ENCODE assay signal across 2 cellular contexts in the genomic region with DNA sequence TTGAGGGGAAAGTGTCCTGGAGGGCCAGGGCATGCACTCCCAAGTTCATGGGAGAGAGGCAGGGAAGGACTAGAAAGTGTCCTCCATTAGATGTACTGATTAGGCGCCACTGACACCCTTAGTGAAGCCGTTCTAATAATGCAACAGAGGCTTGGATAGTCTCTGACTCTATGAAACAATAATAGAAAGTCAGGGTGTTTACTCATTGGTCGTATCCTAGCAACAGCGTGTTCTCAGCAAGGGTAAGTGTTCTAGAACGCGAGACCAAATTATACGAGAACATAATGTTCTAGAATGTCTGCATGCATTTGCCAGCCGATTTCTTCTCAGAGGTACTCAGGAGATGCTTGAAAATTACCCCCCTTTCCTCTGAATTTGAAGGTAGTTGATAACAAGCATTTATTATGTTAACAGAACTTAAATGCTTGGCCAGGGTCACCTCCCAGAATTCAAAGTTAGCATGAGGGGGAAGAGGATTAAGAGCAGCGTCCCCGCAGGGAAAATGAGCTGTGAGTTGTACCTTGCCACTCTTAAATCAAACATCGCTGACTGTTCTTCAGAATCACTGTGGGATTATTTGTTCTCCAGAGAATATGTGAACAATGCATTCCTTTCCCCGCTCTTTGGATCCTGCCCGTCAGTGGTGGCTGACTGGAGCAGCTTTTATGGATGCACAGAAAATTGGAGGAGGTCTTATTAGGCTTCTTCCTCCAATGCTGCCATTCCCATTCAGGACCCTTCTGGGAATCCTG.
TF ChIP-seq lines count a peak whose summit lies in the region.

No MANE protein-coding gene starts in this region.

TF ChIP-seq in H1, 55 proteins besides CTCF, POLR2A, EP300 and RAD21:
- TF ChIP-seq BACH1 (IDR thresholded peaks at IDR 0.05; ENCODE audit: low read length): no peak
- no peak for TF ChIP-seq PHF8 (conservative IDR thresholded peaks at IDR 0.05; ENCODE audit: low read depth, low read length)
- no peak for TF ChIP-seq TCF12 (IDR thresholded peaks at IDR 0.05; ENCODE audit: low read depth, low read length)
- TF ChIP-seq CTBP2 (IDR thresholded peaks at IDR 0.05; ENCODE audit: borderline replicate concordance, insufficient read depth, insufficient read length, low read length): no peak

TF ChIP-seq in WTC11, 78 proteins besides CTCF, POLR2A, EP300 and RAD21:
- TF ChIP-seq, protein P1, sequence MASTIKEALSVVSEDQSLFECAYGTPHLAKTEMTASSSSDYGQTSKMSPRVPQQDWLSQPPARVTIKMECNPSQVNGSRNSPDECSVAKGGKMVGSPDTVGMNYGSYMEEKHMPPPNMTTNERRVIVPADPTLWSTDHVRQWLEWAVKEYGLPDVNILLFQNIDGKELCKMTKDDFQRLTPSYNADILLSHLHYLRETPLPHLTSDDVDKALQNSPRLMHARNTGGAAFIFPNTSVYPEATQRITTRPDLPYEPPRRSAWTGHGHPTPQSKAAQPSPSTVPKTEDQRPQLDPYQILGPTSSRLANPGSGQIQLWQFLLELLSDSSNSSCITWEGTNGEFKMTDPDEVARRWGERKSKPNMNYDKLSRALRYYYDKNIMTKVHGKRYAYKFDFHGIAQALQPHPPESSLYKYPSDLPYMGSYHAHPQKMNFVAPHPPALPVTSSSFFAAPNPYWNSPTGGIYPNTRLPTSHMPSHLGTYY (CRISPR knock-in tag; IDR thresholded peaks at IDR 0.05): no peak
